9 cellular contexts compared by ENCODE assay signal in genomic region chr2:232597362-232598079, GRCh38. TPM values are rescaled to one million over a fixed set of nuclear protein-coding genes. Genes with fewer than 3 reads are reported as not detected.
"Had no signal": no experiment of that assay in that cellular context is flagged by ENCODE, and none has a peak within 500 bp of the region (broad histone marks: within the 10 kb centered on the region; RNA-seq: fewer than 3 reads in every experiment).

No MANE protein-coding gene starts in this region.

- H3K4me1 Mint-ChIP-seq: IgD-negative memory B cell had no signal

- FAIRE-seq: HTR-8/SVneo had no signal

- H3K9ac ChIP-seq: GM23248 had no signal

- H2AFZ ChIP-seq: GM23248 had no signal

- H3K27ac Mint-ChIP-seq: IgD-negative memory B cell had no signal

- H3K27me3 Mint-ChIP-seq: IgD-negative memory B cell had no signal

- H3K4me1 ChIP-seq: HAP-1 had no signal

- H3K4me3 Mint-ChIP-seq: IgD-negative memory B cell had no signal

- H3K36me3 ChIP-seq: HAP-1 had no signal

- DNase-seq: GM23248, GOT3, KG1 had no signal

- H3K9me3 ChIP-seq: HAP-1 had no signal

- H3K4me3 ChIP-seq: GM23248, HAP-1 had no signal

- H3K27ac ChIP-seq: GM23248 had no signal

RNA-seq across cellular contexts. Expression of gene EFHD1, which starts 35.9 kb away (rescaled TPM):
- total RNA-seq: GM23248, HT-29 had no signal
- polyA plus RNA-seq: GM23248 had no signal

RNA-seq across cellular contexts. Expression of gene CHRNG, which starts 58.0 kb away (rescaled TPM):
- total RNA-seq: GM23248, H4, H7, HT-29 had no signal
- polyA plus RNA-seq: GM23248, IgD-negative memory B cell had no signal
